Comparison of ENCODE assay signal across 13 cellular contexts in the genomic region with DNA sequence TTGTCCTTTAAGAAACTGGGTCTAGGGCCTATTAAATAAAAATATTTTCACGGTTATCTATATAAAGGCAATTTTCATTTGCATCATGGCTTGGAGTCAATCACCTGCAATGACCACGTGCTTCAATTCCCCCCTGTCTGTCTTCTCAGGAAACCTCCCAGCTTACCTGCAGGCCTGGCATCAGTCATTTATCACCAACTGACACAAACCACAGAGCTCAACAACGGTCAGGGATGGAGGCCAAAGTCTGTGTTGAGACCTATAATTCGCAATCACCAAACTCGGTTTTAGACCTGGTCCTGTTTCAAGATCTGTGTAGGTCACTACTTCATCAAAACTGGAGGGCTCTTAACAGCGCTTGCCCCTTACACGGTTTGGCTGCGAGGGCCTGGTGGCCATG. TPM values are rescaled to one million over a fixed set of nuclear protein-coding genes. Genes with fewer than 3 reads are reported as not detected.
DNase-seq lines count a peak whose midpoint lies in the region; ATAC-seq and TF ChIP-seq lines count a peak whose summit lies in the region.
"Had no signal": no experiment of that assay in that cellular context is flagged by ENCODE, and none has a peak within 500 bp of the region (broad histone marks: within the 10 kb centered on the region; RNA-seq: fewer than 3 reads in every experiment).

No MANE protein-coding gene starts in this region.

- peak; percentile 50 for TF ChIP-seq POLR2A in Raji (IDR thresholded peaks at IDR 0.05; ENCODE audit: insufficient read depth, low read depth, low read length)

- peaks cover 13% of the 10 kb centered on the region for H3K4me1 ChIP-seq in iPS-18a (ENCODE audit: control insufficient read depth, low read depth, low read length)

- no peak overlapping the region for H3K9ac ChIP-seq in iPS-18a (ENCODE audit: low read length)

- H3K4me3 ChIP-seq in AG04450 (ENCODE audit: low read depth, low read length) (peak overlapping the region; percentile 73), GM12865 (ENCODE audit: low read depth, low read length) (peak overlapping the region; percentile 64), iPS-18a (ENCODE audit: low read length) (peak overlapping the region; percentile 61)
- H3K4me3 ChIP-seq: SJSA1, tibial nerve had no signal

- ATAC-seq in HG03139 (IDR thresholded peaks at IDR 0.05; ENCODE audit: unreplicated experiment), result no peak

- POLR2A ChIA-PET in AG04450 (lab: Yijun Ruan, JAX), result no interaction called here

- H3K27me3 ChIP-seq in AG04450 (ENCODE audit: control insufficient read depth, insufficient read depth, low read length) (no peaks in the 10 kb centered on the region), iPS-18a (ENCODE audit: control insufficient read depth, insufficient read depth, low read length) (no peaks in the 10 kb centered on the region)
- H3K27me3 ChIP-seq: SJSA1, tibial nerve had no signal

- no peaks in the 10 kb centered on the region for H3K9me3 ChIP-seq in AG04450 (ENCODE audit: control insufficient read depth, insufficient read depth, low read length)
- H3K9me3 ChIP-seq in iPS-18a (ENCODE audit: control insufficient read depth, low read depth, low read length), result peaks cover 2% of the 10 kb centered on the region
- H3K9me3 ChIP-seq: SJSA1, tibial nerve had no signal

- DNase-seq in AG04450 (ENCODE audit: low read depth, low spot score), result no peak
- DNase-seq in GM12865 (ENCODE audit: low read depth), result peak; percentile 37
- no peak for DNase-seq in A172 (ENCODE audit: low spot score)
- DNase-seq in inferior parietal cortex (ENCODE audit: extremely low spot score), result no peak
- DNase-seq in NCI-H446 treated with DMSO at 0.1 percent for 48 hours (lab: John Stamatoyannopoulos, UW), result no peak
- DNase-seq: hypothalamus; NCI-H187 treated with DMSO at 0.1 percent for 48 hours; stimulated activated CD4-positive, alpha-beta T cell treated with anti-CD3 and anti-CD28 coated beads, Interleukin-2, amount 100 ng/mL, for 24 hours had no signal

- TF ChIP-seq CTCF in AG04450 (IDR thresholded peaks at IDR 0.05; ENCODE audit: low read depth, low read length) (no peak), GM12865 (IDR thresholded peaks at IDR 0.05; ENCODE audit: insufficient read depth, low read depth, low read length, missing control alignments) (no peak)

- H3K27ac ChIP-seq in AG04450 (ENCODE audit: low read depth, low read length) (no peak overlapping the region), iPS-18a (ENCODE audit: low read length) (no peak overlapping the region)
- H3K27ac ChIP-seq: SJSA1, tibial nerve had no signal

- CTCF ChIA-PET in AG04450 (lab: Charles Lee), result interaction anchor here (0.7 kb wide), 1 partner anchor 337 kb away, joined by 3 read pairs; no protein-coding TSS in a partner anchor

- no peaks in the 10 kb centered on the region for H3K36me3 ChIP-seq in iPS-18a (ENCODE audit: control insufficient read depth, low read depth, low read length)
- H3K36me3 ChIP-seq: SJSA1, tibial nerve had no signal

RNA-seq across cellular contexts. Expression of a gene that starts 1.9 kb away (rescaled TPM):
- 15.3 and 16.3 TPM in 2 replicates for polyA plus RNA-seq in AG04450 (2011; rRNA removed)
- 55.0 and 70.3 TPM in 2 replicates for polyA minus RNA-seq in AG04450 (2011; rRNA and poly(A)+ RNA removed)
- total RNA-seq in A172 (2014; rRNA removed; shearing (Covaris generic)), result 9.7 and 11.3 TPM in 2 replicates
